8 cellular contexts compared by ENCODE assay signal in genomic region chr1:156608036-156608674, GRCh38. TPM values are rescaled to one million over a fixed set of nuclear protein-coding genes. Genes with fewer than 3 reads are reported as not detected.
DNase-seq lines count a peak whose midpoint lies in the region; ATAC-seq, FAIRE-seq and TF ChIP-seq lines count a peak whose summit lies in the region.

No MANE protein-coding gene starts in this region.

- CTCF ChIA-PET in activated CD8-positive, alpha-beta memory T cell treated with anti-CD3 and anti-CD28 coated beads, Interleukin-2, amount 10 ng/mL, durations not matched to agents 7 days and 5 days (lab: Charles Lee): interaction anchor here (0.5 to 5.7 kb wide), 36 partner anchors 9 to 229 kb away, joined by 3 to 60 read pairs (median 6); partner anchors contain the start of genes NAXE, NES and TTC24

- ATAC-seq in activated CD8-positive, alpha-beta memory T cell treated with anti-CD3 and anti-CD28 coated beads, Interleukin-2, amount 10 ng/mL, durations not matched to agents 7 days and 5 days: peak; percentile 94

- H3K4me3 ChIP-seq in epithelial cell of esophagus (ENCODE audit: low read length): no peak overlapping the region

- peaks cover 11% of the 10 kb centered on the region for H3K4me1 Mint-ChIP-seq in activated CD8-positive, alpha-beta memory T cell treated with anti-CD3 and anti-CD28 coated beads, Interleukin-2, amount 10 ng/mL, durations not matched to agents 7 days and 5 days

- no peaks in the 10 kb centered on the region for H3K36me3 Mint-ChIP-seq in activated CD8-positive, alpha-beta memory T cell treated with anti-CD3 and anti-CD28 coated beads, Interleukin-2, amount 10 ng/mL, durations not matched to agents 7 days and 5 days

- no peaks in the 10 kb centered on the region for H3K9me3 Mint-ChIP-seq in activated CD8-positive, alpha-beta memory T cell treated with anti-CD3 and anti-CD28 coated beads, Interleukin-2, amount 10 ng/mL, durations not matched to agents 7 days and 5 days (ENCODE audit: low read depth)

- peak; percentile 76 for TF ChIP-seq CTCF in GM12874 (IDR thresholded peaks at IDR 0.05; ENCODE audit: insufficient read depth, low read depth, low read length)
- TF ChIP-seq CTCF in epithelial cell of esophagus (IDR thresholded peaks at IDR 0.05; ENCODE audit: insufficient read depth, low read depth, low read length, missing control alignments): peak; percentile 88

- DNase-seq in A172 (ENCODE audit: low spot score): peak; percentile 93
- DNase-seq in HUDEP-2 (lab: John Stamatoyannopoulos, UW; ENCODE audit: unreplicated experiment in 76 of 76): peak in 51 of 76 experiments; percentile 10 to 69 (median 33)
- peak; percentile 63 to 88 for DNase-seq in NOMO-1 (lab: John Stamatoyannopoulos, UW; ENCODE audit: unreplicated experiment in 2 of 2)
- DNase-seq in activated CD8-positive, alpha-beta memory T cell treated with anti-CD3 and anti-CD28 coated beads, Interleukin-2, amount 10 ng/mL, durations not matched to agents 7 days and 5 days: peak; percentile 81
- DNase-seq in epithelial cell of esophagus (ENCODE audit: low read depth): peak; percentile 81
- DNase-seq in myocyte (ENCODE audit: low read depth): peak; percentile 85
- peak; percentile 73 for DNase-seq in urothelium cell line (ENCODE audit: low spot score)

- no peak overlapping the region for H3K4me3 Mint-ChIP-seq in activated CD8-positive, alpha-beta memory T cell treated with anti-CD3 and anti-CD28 coated beads, Interleukin-2, amount 10 ng/mL, durations not matched to agents 7 days and 5 days

- peak; percentile 48 for FAIRE-seq in urothelium cell line (lab: Jason Lieb, UNC)

- no peak overlapping the region for H3K27ac Mint-ChIP-seq in activated CD8-positive, alpha-beta memory T cell treated with anti-CD3 and anti-CD28 coated beads, Interleukin-2, amount 10 ng/mL, durations not matched to agents 7 days and 5 days

- peaks cover 19% of the 10 kb centered on the region for H3K27me3 Mint-ChIP-seq in activated CD8-positive, alpha-beta memory T cell treated with anti-CD3 and anti-CD28 coated beads, Interleukin-2, amount 10 ng/mL, durations not matched to agents 7 days and 5 days

RNA-seq across cellular contexts. Expression of gene GPATCH4, which starts 6.9 kb away (rescaled TPM):
- total RNA-seq in A172 (2014; rRNA removed; shearing (Covaris generic)): 53.1 and 54.1 TPM in 2 replicates
- 10 to 100 TPM; 40.5 to 50.9 TPM for total RNA-seq in activated CD8-positive, alpha-beta memory T cell treated with anti-CD3 and anti-CD28 coated beads, Interleukin-2, amount 10 ng/mL, durations not matched to agents 7 days and 5 days
- total RNA-seq in myocyte: 23.4 and 29.6 TPM in 2 replicates
- polyA plus RNA-seq in myocyte (2012): 26.1 TPM

RNA-seq across cellular contexts. Expression of gene HAPLN2, which starts 11.1 kb away (rescaled TPM):
- 0.26 TPM in 1 of 2 replicates, not detected in the other for total RNA-seq in A172 (2014; rRNA removed; shearing (Covaris generic))
- total RNA-seq in activated CD8-positive, alpha-beta memory T cell treated with anti-CD3 and anti-CD28 coated beads, Interleukin-2, amount 10 ng/mL, durations not matched to agents 7 days and 5 days: not detected
- not detected in 2 replicates for total RNA-seq in myocyte
- polyA plus RNA-seq in myocyte (2012): 0.14 TPM

RNA-seq across cellular contexts. Expression of gene NAXE, which starts 16.6 kb away (rescaled TPM):
- 174 and 204 TPM in 2 replicates for total RNA-seq in A172 (2014; rRNA removed; shearing (Covaris generic))
- total RNA-seq in activated CD8-positive, alpha-beta memory T cell treated with anti-CD3 and anti-CD28 coated beads, Interleukin-2, amount 10 ng/mL, durations not matched to agents 7 days and 5 days: 10 to 100 TPM; 62.7 to 66.6 TPM
- 51.9 and 55.3 TPM in 2 replicates for total RNA-seq in myocyte
- 81.4 TPM for polyA plus RNA-seq in myocyte (2012)

RNA-seq across cellular contexts. Expression of gene TTC24, which starts 28.6 kb away (rescaled TPM):
- total RNA-seq in A172 (2014; rRNA removed; shearing (Covaris generic)): not detected in 2 replicates
- 10 to 100 TPM; 12.6 to 16.9 TPM for total RNA-seq in activated CD8-positive, alpha-beta memory T cell treated with anti-CD3 and anti-CD28 coated beads, Interleukin-2, amount 10 ng/mL, durations not matched to agents 7 days and 5 days
- 0.19 TPM in 1 of 2 replicates, not detected in the other for total RNA-seq in myocyte
- polyA plus RNA-seq in myocyte (2012): 0.24 TPM

RNA-seq across cellular contexts. Expression of gene BCAN, which starts 33.8 kb away (rescaled TPM):
- total RNA-seq in A172 (2014; rRNA removed; shearing (Covaris generic)): not detected in 2 replicates
- under 1 TPM in 1 of 2 experiments, not detected in 1; 0.07 TPM for total RNA-seq in activated CD8-positive, alpha-beta memory T cell treated with anti-CD3 and anti-CD28 coated beads, Interleukin-2, amount 10 ng/mL, durations not matched to agents 7 days and 5 days
- total RNA-seq in myocyte: 0.11 TPM in 1 of 2 replicates, not detected in the other
- polyA plus RNA-seq in myocyte (2012): 1.0 TPM

Comparison
In these comparisons a context has a peak if more than half of its experiments do, and no peak if none do; other contexts are left out.
1. DNase-seq: peak in every context shown above with its lines; median percentile 93 in A172; 85 in myocyte; 81 in activated CD8-positive, alpha-beta memory T cell treated with anti-CD3 and anti-CD28 coated beads, Interleukin-2, amount 10 ng/mL, durations not matched to agents 7 days and 5 days; 81 in epithelial cell of esophagus; 76 in NOMO-1; 73 in urothelium cell line; 33 in HUDEP-2.